In genomic region chr17:22310717-22311686, GRCh38 we compare ENCODE assay signal across 15 cellular contexts.
DNase-seq lines count a peak whose midpoint lies in the region; ATAC-seq lines count a peak whose summit lies in the region.
"Had no signal": no experiment of that assay in that cellular context is flagged by ENCODE, and none has a peak within 500 bp of the region (broad histone marks: within the 10 kb centered on the region; RNA-seq: fewer than 3 reads in every experiment).

No MANE protein-coding gene starts in this region.

- no peak overlapping the region for H3K27ac Mint-ChIP-seq in stimulated activated effector memory CD8-positive, alpha-beta T cell treated with anti-CD3 and anti-CD28 coated beads, Interleukin-12 subunit alpha, Interleukin-12 subunit beta, amount 100 ng/mL, for 72 hours
- H3K27ac Mint-ChIP-seq: activated CD4-positive, alpha-beta memory T cell treated with anti-CD3 and anti-CD28 coated beads, Interleukin-2, amount 10 ng/mL, durations not matched to agents 7 days and 5 days; naive B cell; type B pancreatic cell had no signal

- H3K9me3 ChIP-seq in HUES6 (ENCODE audit: control insufficient read depth, insufficient read depth, low read depth, low read length): peaks cover 46% of the 10 kb centered on the region; the same call in 1 of the 2 replicates
- H3K9me3 ChIP-seq: BLaER1 treated with 17β-estradiol and CSF1 and Interleukin-3, amounts not matched to agents 10 nM and 100 nM had no signal

- H3K36me3 Mint-ChIP-seq in stimulated activated effector memory CD8-positive, alpha-beta T cell treated with anti-CD3 and anti-CD28 coated beads, Interleukin-12 subunit alpha, Interleukin-12 subunit beta, amount 100 ng/mL, for 72 hours: no peaks in the 10 kb centered on the region
- H3K36me3 Mint-ChIP-seq: naive B cell, type B pancreatic cell had no signal

- H3K9ac ChIP-seq in HUES6 (ENCODE audit: low read length): no peak overlapping the region
- H3K9ac ChIP-seq: BLaER1 treated with 17β-estradiol and CSF1 and Interleukin-3, amounts not matched to agents 10 nM and 100 nM had no signal

- DNase-seq in DMS 273 (lab: John Stamatoyannopoulos, UW; ENCODE audit: unreplicated experiment) (peak; percentile 83), SHP77 treated with DMSO at 0.1 percent for 48 hours (lab: John Stamatoyannopoulos, UW) (peak; percentile 10), iPS DF 4.7 (ENCODE audit: extremely low read depth, low spot score) (peak; percentile 71), SKM-1 (lab: John Stamatoyannopoulos, UW; ENCODE audit: unreplicated experiment) (no peak)
- no peak for DNase-seq in stimulated activated effector memory CD8-positive, alpha-beta T cell treated with anti-CD3 and anti-CD28 coated beads, Interleukin-12 subunit alpha, Interleukin-12 subunit beta, amount 100 ng/mL, for 72 hours (ENCODE audit: low spot score in 2 of 2)
- DNase-seq: activated CD4-positive, alpha-beta memory T cell treated with anti-CD3 and anti-CD28 coated beads, Interleukin-2, amount 10 ng/mL, durations not matched to agents 7 days and 5 days; erythroblast; KG1; left lung; naive B cell had no signal

- no peak overlapping the region for H3K27ac ChIP-seq in HUES6 (ENCODE audit: low read depth, low read length)
- H3K27ac ChIP-seq: BLaER1 treated with 17β-estradiol and CSF1 and Interleukin-3, amounts not matched to agents 10 nM and 100 nM; heart right ventricle; left lung had no signal

- H3K27me3 ChIP-seq in HUES6 (ENCODE audit: control insufficient read depth, insufficient read depth, low read length): no peaks in the 10 kb centered on the region
- H3K27me3 ChIP-seq: BLaER1 treated with 17β-estradiol and CSF1 and Interleukin-3, amounts not matched to agents 10 nM and 100 nM; heart right ventricle; left lung had no signal

- H3K9me3 Mint-ChIP-seq in stimulated activated effector memory CD8-positive, alpha-beta T cell treated with anti-CD3 and anti-CD28 coated beads, Interleukin-12 subunit alpha, Interleukin-12 subunit beta, amount 100 ng/mL, for 72 hours: peaks cover 13% of the 10 kb centered on the region

- H3K36me3 ChIP-seq in HUES6 (ENCODE audit: control insufficient read depth, insufficient read depth, low read length): no peaks in the 10 kb centered on the region
- H3K36me3 ChIP-seq: BLaER1 treated with 17β-estradiol and CSF1 and Interleukin-3, amounts not matched to agents 10 nM and 100 nM; heart right ventricle; left lung had no signal

- H3K4me3 ChIP-seq in HUES6 (ENCODE audit: low read depth, low read length): peak overlapping the region; percentile 51; the same call in 1 of the 2 replicates
- H3K4me3 ChIP-seq: BLaER1 treated with 17β-estradiol and CSF1 and Interleukin-3, amounts not matched to agents 10 nM and 100 nM; left lung had no signal

- no peaks in the 10 kb centered on the region for H3K4me1 ChIP-seq in HUES6 (ENCODE audit: control insufficient read depth, insufficient read depth, low read length)
- H3K4me1 ChIP-seq: BLaER1 treated with 17β-estradiol and CSF1 and Interleukin-3, amounts not matched to agents 10 nM and 100 nM; heart right ventricle; left lung had no signal

- H3K4me3 Mint-ChIP-seq in stimulated activated effector memory CD8-positive, alpha-beta T cell treated with anti-CD3 and anti-CD28 coated beads, Interleukin-12 subunit alpha, Interleukin-12 subunit beta, amount 100 ng/mL, for 72 hours: no peak overlapping the region
- H3K4me3 Mint-ChIP-seq: activated CD4-positive, alpha-beta memory T cell treated with anti-CD3 and anti-CD28 coated beads, Interleukin-2, amount 10 ng/mL, durations not matched to agents 7 days and 5 days; naive B cell; type B pancreatic cell had no signal

- ATAC-seq in HG03439 (IDR thresholded peaks at IDR 0.05; ENCODE audit: unreplicated experiment): no peak
- ATAC-seq in stimulated activated effector memory CD8-positive, alpha-beta T cell treated with anti-CD3 and anti-CD28 coated beads, Interleukin-12 subunit alpha, Interleukin-12 subunit beta, amount 100 ng/mL, for 72 hours: no peak
- ATAC-seq: heart right ventricle, left lung had no signal

- H3K4me1 Mint-ChIP-seq in stimulated activated effector memory CD8-positive, alpha-beta T cell treated with anti-CD3 and anti-CD28 coated beads, Interleukin-12 subunit alpha, Interleukin-12 subunit beta, amount 100 ng/mL, for 72 hours: no peaks in the 10 kb centered on the region
- H3K4me1 Mint-ChIP-seq: activated CD4-positive, alpha-beta memory T cell treated with anti-CD3 and anti-CD28 coated beads, Interleukin-2, amount 10 ng/mL, durations not matched to agents 7 days and 5 days; naive B cell had no signal

Comparison
In these comparisons a context has a peak if more than half of its experiments do, and no peak if none do; other contexts are left out.
1. DNase-seq: peak in DMS 273 (single experiment), SHP77 treated with DMSO at 0.1 percent for 48 hours (single experiment) and iPS DF 4.7 (single experiment); none in stimulated activated effector memory CD8-positive, alpha-beta T cell treated with anti-CD3 and anti-CD28 coated beads, Interleukin-12 subunit alpha, Interleukin-12 subunit beta, amount 100 ng/mL, for 72 hours (0 of 2) and SKM-1 (single experiment).